ENCODE assay signal across 11 cellular contexts in the genomic region with DNA sequence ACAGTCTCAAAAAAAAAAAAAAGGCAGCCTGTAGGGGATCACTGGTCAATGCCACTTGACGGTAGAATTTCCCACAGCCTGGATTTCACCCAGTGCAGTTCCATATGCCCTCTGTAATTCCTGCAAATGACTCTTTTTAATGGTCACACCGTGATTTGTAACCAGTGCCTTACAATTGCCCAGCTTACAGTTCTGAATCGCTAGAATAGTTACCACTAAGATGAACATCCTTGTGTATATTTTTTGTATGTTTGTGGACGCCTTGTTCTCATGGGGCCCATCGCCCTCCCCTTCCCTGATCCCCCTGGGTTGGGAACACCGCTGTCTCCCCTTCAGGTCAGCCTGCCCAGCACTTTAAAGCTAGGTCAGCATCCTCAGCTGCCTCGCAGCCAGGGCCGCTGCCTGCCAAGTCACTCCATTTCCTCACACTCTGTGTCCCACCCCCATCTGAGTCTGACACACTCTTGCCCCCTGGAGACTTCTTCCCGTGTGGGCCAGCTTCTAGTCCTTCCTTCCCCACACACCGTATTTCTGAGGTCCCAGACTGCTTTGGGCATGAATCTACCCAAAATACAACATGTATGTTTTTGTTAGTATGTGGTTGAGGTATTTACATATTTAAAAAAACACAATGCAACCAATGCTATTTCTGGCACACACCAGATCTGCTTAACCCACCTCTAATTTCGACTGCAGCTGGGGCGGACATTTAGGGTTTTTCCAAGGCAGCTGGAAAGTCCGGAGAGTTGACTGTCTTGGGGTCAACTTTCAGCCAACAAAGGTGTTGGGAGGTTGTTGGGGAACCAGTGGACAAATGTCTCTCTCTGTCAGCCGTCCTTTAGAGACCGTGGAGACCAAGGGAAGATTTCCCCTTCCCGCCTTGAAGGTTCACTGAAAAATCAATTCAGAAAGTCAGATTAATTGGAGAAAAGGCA.
DNase-seq lines count a peak whose midpoint lies in the region; ATAC-seq and TF ChIP-seq lines count a peak whose summit lies in the region.
"Had no signal": no experiment of that assay in that cellular context is flagged by ENCODE, and none has a peak within 500 bp of the region (broad histone marks: within the 10 kb centered on the region; RNA-seq: fewer than 3 reads in every experiment).

No MANE protein-coding gene starts in this region.

- H3F3A ChIP-seq in smooth muscle cell (ENCODE audit: low read depth): no peaks in the 10 kb centered on the region

- POLR2A ChIA-PET in HEK293 (lab: Yijun Ruan, JAX): no interaction called here

- no peaks in the 10 kb centered on the region for H3K9me3 Mint-ChIP-seq in activated naive CD8-positive, alpha-beta T cell treated with anti-CD3 and anti-CD28 coated beads for 36 hours
- H3K9me3 Mint-ChIP-seq: activated naive CD4-positive, alpha-beta T cell treated with anti-CD3 and anti-CD28 coated beads, Interleukin-2, amount 50 U/mL, for 24 hours had no signal

- no peaks in the 10 kb centered on the region for H3K36me3 ChIP-seq in HEK293 (ENCODE audit: control insufficient read depth in 2 of 2, insufficient read depth in 1 of 2, low read length in 2 of 2)
- H3K36me3 ChIP-seq in smooth muscle cell (ENCODE audit: low read depth): no peaks in the 10 kb centered on the region
- no peaks in the 10 kb centered on the region for H3K36me3 ChIP-seq in stomach

- H3K4me3 ChIP-seq in HEK293 (ENCODE audit: low read depth, low read length) (no peak overlapping the region), smooth muscle cell (no peak overlapping the region), stomach (no peak overlapping the region)

- H3K27me3 Mint-ChIP-seq in activated naive CD8-positive, alpha-beta T cell treated with anti-CD3 and anti-CD28 coated beads for 36 hours: peaks cover 9% of the 10 kb centered on the region
- H3K27me3 Mint-ChIP-seq: activated naive CD4-positive, alpha-beta T cell treated with anti-CD3 and anti-CD28 coated beads, Interleukin-2, amount 50 U/mL, for 24 hours had no signal

- TF ChIP-seq POLR2A in stomach (IDR thresholded peaks at IDR 0.05): no peak

- no peaks in the 10 kb centered on the region for H3K27me3 ChIP-seq in smooth muscle cell (ENCODE audit: low read depth)
- H3K27me3 ChIP-seq in stomach: no peaks in the 10 kb centered on the region

- TF ChIP-seq EP300 in stomach (IDR thresholded peaks at IDR 0.05): no peak

- no peak overlapping the region for H3K4me2 ChIP-seq in smooth muscle cell

- no peaks in the 10 kb centered on the region for H3K4me1 Mint-ChIP-seq in activated naive CD8-positive, alpha-beta T cell treated with anti-CD3 and anti-CD28 coated beads for 36 hours
- H3K4me1 Mint-ChIP-seq: activated naive CD4-positive, alpha-beta T cell treated with anti-CD3 and anti-CD28 coated beads, Interleukin-2, amount 50 U/mL, for 24 hours had no signal

- H3K27ac Mint-ChIP-seq in activated naive CD8-positive, alpha-beta T cell treated with anti-CD3 and anti-CD28 coated beads for 36 hours: no peak overlapping the region
- H3K27ac Mint-ChIP-seq: activated naive CD4-positive, alpha-beta T cell treated with anti-CD3 and anti-CD28 coated beads, Interleukin-2, amount 50 U/mL, for 24 hours had no signal

- WGBS in smooth muscle cell (ENCODE audit: low lambda C conversion rate): 87% methylated on average over 16 of the region's 16 CpGs
- 75 to 85% (median 79%) methylated on average over 16 of the region's 16 CpGs for WGBS in stomach, 5 donors

- intact Hi-C loops in stomach (cut with DNase I; ENCODE audit: low total_unique reads): no loop called here

- H3K9ac ChIP-seq in smooth muscle cell (ENCODE audit: low read depth): no peak overlapping the region

- DNase-seq in smooth muscle cell (lab: John Stamatoyannopoulos, UW; ENCODE audit: unreplicated experiment) (no peak), stomach (no peak), mesenteric fat pad (ENCODE audit: low spot score) (no peak), NCI-H1105 (lab: John Stamatoyannopoulos, UW) (no peak)
- no peak for DNase-seq in activated naive CD8-positive, alpha-beta T cell treated with anti-CD3 and anti-CD28 coated beads for 36 hours
- DNase-seq: NCI-H1436 had no signal

- CTCF ChIA-PET in HEK293 (lab: Yijun Ruan, JAX): interaction anchor here (0.7 to 1.4 kb wide), 2 partner anchors 10 to 1665 kb away, joined by 3 read pairs; no protein-coding TSS in a partner anchor

- no peak overlapping the region for H2AFZ ChIP-seq in smooth muscle cell (ENCODE audit: low read depth)

- no peaks in the 10 kb centered on the region for H3K4me1 ChIP-seq in HEK293 (ENCODE audit: control insufficient read depth, insufficient read depth, low read length)
- H3K4me1 ChIP-seq in smooth muscle cell (ENCODE audit: low read depth): no peaks in the 10 kb centered on the region
- H3K4me1 ChIP-seq in stomach: no peaks in the 10 kb centered on the region

- H3K4me3 Mint-ChIP-seq in activated naive CD8-positive, alpha-beta T cell treated with anti-CD3 and anti-CD28 coated beads for 36 hours: no peak overlapping the region
- H3K4me3 Mint-ChIP-seq: activated naive CD4-positive, alpha-beta T cell treated with anti-CD3 and anti-CD28 coated beads, Interleukin-2, amount 50 U/mL, for 24 hours had no signal

- peak; percentile 84 for ATAC-seq in GM18873 (IDR thresholded peaks at IDR 0.05; ENCODE audit: low FRiP score, unreplicated experiment)
- peak; percentile 71 for ATAC-seq in HG03558 (IDR thresholded peaks at IDR 0.05; ENCODE audit: extremely low read depth, unreplicated experiment)
- ATAC-seq: esophagus mucosa had no signal

- no peaks in the 10 kb centered on the region for H3K9me3 ChIP-seq in HEK293 (ENCODE audit: control insufficient read depth, insufficient read depth, low read depth, low read length)
- H3K9me3 ChIP-seq in smooth muscle cell (replicated peaks; ENCODE audit: low read depth): no peaks in the 10 kb centered on the region
- no peaks in the 10 kb centered on the region for H3K9me3 ChIP-seq in stomach

- H3K79me2 ChIP-seq in smooth muscle cell (ENCODE audit: low read depth): no peaks in the 10 kb centered on the region

- no peak for TF ChIP-seq CTCF in HEK293 (tag by site-specific recombination; IDR thresholded peaks at IDR 0.05)
- TF ChIP-seq CTCF in smooth muscle cell (IDR thresholded peaks at IDR 0.05; ENCODE audit: borderline replicate concordance, insufficient read depth, poor library complexity, severe bottlenecking): no peak
- no peak for TF ChIP-seq CTCF in stomach (IDR thresholded peaks at IDR 0.05)

- H3K27ac ChIP-seq in HEK293 (ENCODE audit: extremely low read depth, low read depth, low read length) (no peak overlapping the region), smooth muscle cell (ENCODE audit: low read depth) (peak overlapping the region; percentile 30), stomach (peak overlapping the region in 1 of 5 donors; percentile 14)

- no peaks in the 10 kb centered on the region for H3K36me3 Mint-ChIP-seq in activated naive CD8-positive, alpha-beta T cell treated with anti-CD3 and anti-CD28 coated beads for 36 hours
- H3K36me3 Mint-ChIP-seq: activated naive CD4-positive, alpha-beta T cell treated with anti-CD3 and anti-CD28 coated beads, Interleukin-2, amount 50 U/mL, for 24 hours had no signal

- no peaks in the 10 kb centered on the region for H4K20me1 ChIP-seq in smooth muscle cell (ENCODE audit: low read depth)

TF ChIP-seq in HEK293, 187 proteins besides CTCF, POLR2A, EP300 and RAD21:
- TF ChIP-seq GLIS1 (tag by site-specific recombination; IDR thresholded peaks at IDR 0.05): peak; percentile 25; the same call in 1 of the 2 replicates
- TF ChIP-seq ZNF585B (tag by site-specific recombination; IDR thresholded peaks at IDR 0.05): no peak
